Comparison of ENCODE assay signal across 1 cellular context in genomic region chr17:61335845-61336655, GRCh38.
TF ChIP-seq lines count a peak whose summit lies in the region.

No MANE protein-coding gene starts in this region.

TF ChIP-seq in HEK293, 187 proteins besides CTCF, POLR2A, EP300 and RAD21 (continued from another document and continues in another):
- no peak for TF ChIP-seq ZNF776 (tag by site-specific recombination; IDR thresholded peaks at IDR 0.05; ENCODE audit: borderline replicate concordance)
- TF ChIP-seq, protein P1, sequence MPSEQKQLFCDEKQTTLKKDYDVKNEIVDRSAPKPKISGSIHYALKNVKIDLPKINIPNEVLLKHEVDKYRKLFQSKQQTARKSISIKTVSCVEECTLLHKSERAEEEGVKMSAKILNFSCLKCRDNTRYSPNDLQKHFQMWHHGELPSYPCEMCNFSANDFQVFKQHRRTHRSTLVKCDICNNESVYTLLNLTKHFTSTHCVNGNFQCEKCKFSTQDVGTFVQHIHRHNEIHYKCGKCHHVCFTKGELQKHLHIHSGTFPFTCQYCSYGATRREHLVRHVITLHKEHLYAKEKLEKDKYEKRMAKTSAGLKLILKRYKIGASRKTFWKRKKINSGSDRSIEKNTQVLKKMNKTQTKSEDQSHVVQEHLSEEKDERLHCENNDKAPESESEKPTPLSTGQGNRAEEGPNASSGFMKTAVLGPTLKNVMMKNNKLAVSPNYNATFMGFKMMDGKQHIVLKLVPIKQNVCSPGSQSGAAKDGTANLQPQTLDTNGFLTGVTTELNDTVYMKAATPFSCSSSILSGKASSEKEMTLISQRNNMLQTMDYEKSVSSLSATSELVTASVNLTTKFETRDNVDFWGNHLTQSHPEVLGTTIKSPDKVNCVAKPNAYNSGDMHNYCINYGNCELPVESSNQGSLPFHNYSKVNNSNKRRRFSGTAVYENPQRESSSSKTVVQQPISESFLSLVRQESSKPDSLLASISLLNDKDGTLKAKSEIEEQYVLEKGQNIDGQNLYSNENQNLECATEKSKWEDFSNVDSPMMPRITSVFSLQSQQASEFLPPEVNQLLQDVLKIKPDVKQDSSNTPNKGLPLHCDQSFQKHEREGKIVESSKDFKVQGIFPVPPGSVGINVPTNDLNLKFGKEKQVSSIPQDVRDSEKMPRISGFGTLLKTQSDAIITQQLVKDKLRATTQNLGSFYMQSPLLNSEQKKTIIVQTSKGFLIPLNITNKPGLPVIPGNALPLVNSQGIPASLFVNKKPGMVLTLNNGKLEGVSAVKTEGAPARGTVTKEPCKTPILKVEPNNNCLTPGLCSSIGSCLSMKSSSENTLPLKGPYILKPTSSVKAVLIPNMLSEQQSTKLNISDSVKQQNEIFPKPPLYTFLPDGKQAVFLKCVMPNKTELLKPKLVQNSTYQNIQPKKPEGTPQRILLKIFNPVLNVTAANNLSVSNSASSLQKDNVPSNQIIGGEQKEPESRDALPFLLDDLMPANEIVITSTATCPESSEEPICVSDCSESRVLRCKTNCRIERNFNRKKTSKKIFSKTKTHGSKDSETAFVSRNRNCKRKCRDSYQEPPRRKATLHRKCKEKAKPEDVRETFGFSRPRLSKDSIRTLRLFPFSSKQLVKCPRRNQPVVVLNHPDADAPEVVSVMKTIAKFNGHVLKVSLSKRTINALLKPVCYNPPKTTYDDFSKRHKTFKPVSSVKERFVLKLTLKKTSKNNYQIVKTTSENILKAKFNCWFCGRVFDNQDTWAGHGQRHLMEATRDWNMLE (tag by site-specific recombination; conservative IDR thresholded peaks at IDR 0.05; ENCODE audit: low read depth) = peak; percentile 45; the same call in 1 of the 2 replicates
- TF ChIP-seq ZSCAN16 (tag by site-specific recombination; IDR thresholded peaks at IDR 0.05) = peak; percentile 89
- peak; percentile 75 for TF ChIP-seq MYNN (tag by site-specific recombination; IDR thresholded peaks at IDR 0.05; ENCODE audit: borderline replicate concordance)
- TF ChIP-seq, protein P2, sequence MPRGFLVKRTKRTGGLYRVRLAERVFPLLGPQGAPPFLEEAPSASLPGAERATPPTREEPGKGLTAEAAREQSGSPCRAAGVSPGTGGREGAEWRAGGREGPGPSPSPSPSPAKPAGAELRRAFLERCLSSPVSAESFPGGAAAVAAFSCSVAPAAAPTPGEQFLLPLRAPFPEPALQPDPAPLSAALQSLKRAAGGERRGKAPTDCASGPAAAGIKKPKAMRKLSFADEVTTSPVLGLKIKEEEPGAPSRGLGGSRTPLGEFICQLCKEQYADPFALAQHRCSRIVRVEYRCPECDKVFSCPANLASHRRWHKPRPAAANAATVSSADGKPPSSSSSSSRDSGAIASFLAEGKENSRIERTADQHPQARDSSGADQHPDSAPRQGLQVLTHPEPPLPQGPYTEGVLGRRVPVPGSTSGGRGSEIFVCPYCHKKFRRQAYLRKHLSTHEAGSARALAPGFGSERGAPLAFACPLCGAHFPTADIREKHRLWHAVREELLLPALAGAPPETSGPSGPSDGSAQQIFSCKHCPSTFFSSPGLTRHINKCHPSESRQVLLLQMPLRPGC (tag by site-specific recombination; IDR thresholded peaks at IDR 0.05) = peak; percentile 99
- peak; percentile 51 for TF ChIP-seq ZSCAN4 (tag by site-specific recombination; IDR thresholded peaks at IDR 0.05)
- peak; percentile 99 for TF ChIP-seq OSR2 (tag by site-specific recombination; IDR thresholded peaks at IDR 0.05)
- TF ChIP-seq ZNF585B (tag by site-specific recombination; IDR thresholded peaks at IDR 0.05) = no peak
- peak; percentile 71; the same call in 1 of the 2 replicates for TF ChIP-seq HOXD13 (CRISPR knock-in tag; IDR thresholded peaks at IDR 0.05; ENCODE audit: borderline replicate concordance)
- TF ChIP-seq, protein P3, sequence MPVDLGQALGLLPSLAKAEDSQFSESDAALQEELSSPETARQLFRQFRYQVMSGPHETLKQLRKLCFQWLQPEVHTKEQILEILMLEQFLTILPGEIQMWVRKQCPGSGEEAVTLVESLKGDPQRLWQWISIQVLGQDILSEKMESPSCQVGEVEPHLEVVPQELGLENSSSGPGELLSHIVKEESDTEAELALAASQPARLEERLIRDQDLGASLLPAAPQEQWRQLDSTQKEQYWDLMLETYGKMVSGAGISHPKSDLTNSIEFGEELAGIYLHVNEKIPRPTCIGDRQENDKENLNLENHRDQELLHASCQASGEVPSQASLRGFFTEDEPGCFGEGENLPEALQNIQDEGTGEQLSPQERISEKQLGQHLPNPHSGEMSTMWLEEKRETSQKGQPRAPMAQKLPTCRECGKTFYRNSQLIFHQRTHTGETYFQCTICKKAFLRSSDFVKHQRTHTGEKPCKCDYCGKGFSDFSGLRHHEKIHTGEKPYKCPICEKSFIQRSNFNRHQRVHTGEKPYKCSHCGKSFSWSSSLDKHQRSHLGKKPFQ (tag by site-specific recombination; IDR thresholded peaks at IDR 0.05) = peak; percentile 90
- peak; percentile 95 for TF ChIP-seq ZNF488 (tag by site-specific recombination; IDR thresholded peaks at IDR 0.05)
- TF ChIP-seq ZIC2 (tag by site-specific recombination; IDR thresholded peaks at IDR 0.05) = 0 out of 2 replicates have a peak, but pooled peaks have one; percentile 11
- peak; percentile 63 for TF ChIP-seq KLF9 (tag by site-specific recombination; IDR thresholded peaks at IDR 0.05; ENCODE audit: low read depth)
- TF ChIP-seq ZSCAN5A (tag by site-specific recombination; IDR thresholded peaks at IDR 0.05) = 0 out of 2 replicates have a peak, but pooled peaks have one; percentile 76
- peak; percentile 98 for TF ChIP-seq ZNF600 (tag by site-specific recombination; IDR thresholded peaks at IDR 0.05)
- TF ChIP-seq, protein P4, sequence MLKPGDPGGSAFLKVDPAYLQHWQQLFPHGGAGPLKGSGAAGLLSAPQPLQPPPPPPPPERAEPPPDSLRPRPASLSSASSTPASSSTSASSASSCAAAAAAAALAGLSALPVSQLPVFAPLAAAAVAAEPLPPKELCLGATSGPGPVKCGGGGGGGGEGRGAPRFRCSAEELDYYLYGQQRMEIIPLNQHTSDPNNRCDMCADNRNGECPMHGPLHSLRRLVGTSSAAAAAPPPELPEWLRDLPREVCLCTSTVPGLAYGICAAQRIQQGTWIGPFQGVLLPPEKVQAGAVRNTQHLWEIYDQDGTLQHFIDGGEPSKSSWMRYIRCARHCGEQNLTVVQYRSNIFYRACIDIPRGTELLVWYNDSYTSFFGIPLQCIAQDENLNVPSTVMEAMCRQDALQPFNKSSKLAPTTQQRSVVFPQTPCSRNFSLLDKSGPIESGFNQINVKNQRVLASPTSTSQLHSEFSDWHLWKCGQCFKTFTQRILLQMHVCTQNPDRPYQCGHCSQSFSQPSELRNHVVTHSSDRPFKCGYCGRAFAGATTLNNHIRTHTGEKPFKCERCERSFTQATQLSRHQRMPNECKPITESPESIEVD (tag by site-specific recombination; IDR thresholded peaks at IDR 0.05) = peak; percentile 99
- TF ChIP-seq ZBTB6 (tag by site-specific recombination; IDR thresholded peaks at IDR 0.05) = peak; percentile 87
- 0 out of 2 replicates have a peak, but pooled peaks have one; percentile 44 for TF ChIP-seq ZBTB7A (tag by site-specific recombination; IDR thresholded peaks at IDR 0.05; ENCODE audit: low read depth)
- TF ChIP-seq ZNF571 (tag by site-specific recombination; IDR thresholded peaks at IDR 0.05) = no peak
- peak; percentile 62 for TF ChIP-seq SCRT2 (tag by site-specific recombination; IDR thresholded peaks at IDR 0.05)
- TF ChIP-seq EGR2 (tag by site-specific recombination; IDR thresholded peaks at IDR 0.05; ENCODE audit: low read depth) = no peak
- peak; percentile 98 for TF ChIP-seq ZBTB44 (tag by site-specific recombination; IDR thresholded peaks at IDR 0.05)
- no peak for TF ChIP-seq ZBTB26 (tag by site-specific recombination; optimal IDR thresholded peaks at IDR 0.05)
- TF ChIP-seq ZNF335 (tag by site-specific recombination; conservative IDR thresholded peaks at IDR 0.05) = peak; percentile 49
- no peak for TF ChIP-seq ZNF274 (IDR thresholded peaks at IDR 0.05; ENCODE audit: low read length)
- no peak for TF ChIP-seq ZNF274 (tag by site-specific recombination; IDR thresholded peaks at IDR 0.05; ENCODE audit: borderline replicate concordance)
- TF ChIP-seq ZNF391 (tag by site-specific recombination; IDR thresholded peaks at IDR 0.05; ENCODE audit: borderline replicate concordance, low read depth) = peak; percentile 96; the same call in 1 of the 2 replicates
- TF ChIP-seq BCL11B (tag by site-specific recombination; IDR thresholded peaks at IDR 0.05; ENCODE audit: low read depth) = peak; percentile 85
- no peak for TF ChIP-seq ZNF174 (tag by site-specific recombination; IDR thresholded peaks at IDR 0.05)
- TF ChIP-seq YY1 (tag by site-specific recombination; IDR thresholded peaks at IDR 0.05) = 0 out of 2 replicates have a peak, but pooled peaks have one; percentile 18
- no peak for TF ChIP-seq ZNF112 (tag by site-specific recombination; IDR thresholded peaks at IDR 0.05)
- TF ChIP-seq REST (tag by site-specific recombination; IDR thresholded peaks at IDR 0.05) = no peak
- TF ChIP-seq SP3 (tag by site-specific recombination; IDR thresholded peaks at IDR 0.05) = peak; percentile 52
- no peak for TF ChIP-seq ZNF202 (tag by site-specific recombination; IDR thresholded peaks at IDR 0.05; ENCODE audit: borderline replicate concordance)
- no peak for TF ChIP-seq ZNF114 (tag by site-specific recombination; IDR thresholded peaks at IDR 0.05)
